ENCODE assay signal across 26 cellular contexts in genomic region chr5:8813180-8813579, GRCh38.
DNase-seq lines count a peak whose midpoint lies in the region; ATAC-seq and TF ChIP-seq lines count a peak whose summit lies in the region.
"Had no signal": no experiment of that assay in that cellular context is flagged by ENCODE, and none has a peak within 500 bp of the region (broad histone marks: within the 10 kb centered on the region; RNA-seq: fewer than 3 reads in every experiment).

No MANE protein-coding gene starts in this region.

- H3K27me3 ChIP-seq in upper lobe of right lung, result no peaks in the 10 kb centered on the region
- H3K27me3 ChIP-seq: SJSA1 had no signal

- in situ Hi-C loops in SK-MEL-5 (cut with HindIII; ENCODE audit: low pct_unique_long_range_greater_than_20kb, low sequenced_read_pairs), result no loop called here

- no peaks in the 10 kb centered on the region for H3K9me3 ChIP-seq in upper lobe of right lung
- H3K9me3 ChIP-seq: SJSA1 had no signal

- no peak for TF ChIP-seq CTCF in upper lobe of right lung (IDR thresholded peaks at IDR 0.05)
- no peak for TF ChIP-seq CTCF in activated CD8-positive, alpha-beta T cell treated with anti-CD3 and anti-CD28 coated beads for 36 hours (IDR thresholded peaks at IDR 0.05)

- no peaks in the 10 kb centered on the region for H3K4me1 Mint-ChIP-seq in activated CD8-positive, alpha-beta T cell treated with anti-CD3 and anti-CD28 coated beads for 36 hours (ENCODE audit: low read depth)
- H3K4me1 Mint-ChIP-seq: CD4-positive, alpha-beta memory T cell had no signal

- CTCF ChIA-PET in activated CD8-positive, alpha-beta T cell treated with anti-CD3 and anti-CD28 coated beads for 36 hours (lab: Charles Lee), result no interaction called here

- ATAC-seq in upper lobe of right lung, result no peak
- ATAC-seq in activated naive CD4-positive, alpha-beta T cell treated with anti-CD3 and anti-CD28 coated beads, Interleukin-2, amount 50 U/mL, for 72 hours, result no peak
- ATAC-seq in activated CD8-positive, alpha-beta T cell treated with anti-CD3 and anti-CD28 coated beads for 36 hours, result no peak

- no peak overlapping the region for H3K4me3 Mint-ChIP-seq in activated CD8-positive, alpha-beta T cell treated with anti-CD3 and anti-CD28 coated beads for 36 hours
- H3K4me3 Mint-ChIP-seq: CD4-positive, alpha-beta memory T cell had no signal

- POLR2A ChIA-PET in activated CD8-positive, alpha-beta T cell treated with anti-CD3 and anti-CD28 coated beads for 36 hours (lab: Charles Lee), result no interaction called here

- no peak overlapping the region for H3K27ac ChIP-seq in upper lobe of right lung
- H3K27ac ChIP-seq: HL-60, PC-9, SJSA1 had no signal

- peaks cover 0 to 8% of the 10 kb centered on the region in 2 donors for H3K36me3 Mint-ChIP-seq in activated naive CD4-positive, alpha-beta T cell treated with anti-CD3 and anti-CD28 coated beads, Interleukin-2, amount 50 U/mL, for 72 hours
- H3K36me3 Mint-ChIP-seq in activated CD8-positive, alpha-beta T cell treated with anti-CD3 and anti-CD28 coated beads for 36 hours (ENCODE audit: low read depth), result no peaks in the 10 kb centered on the region
- H3K36me3 Mint-ChIP-seq: CD4-positive, alpha-beta memory T cell had no signal

- no peaks in the 10 kb centered on the region for H3K4me1 ChIP-seq in upper lobe of right lung
- H3K4me1 ChIP-seq: SJSA1 had no signal

- peak; percentile 29 for DNase-seq in EL
- peak; percentile 20 for DNase-seq in Jurkat, Clone E6-1 (ENCODE audit: low read depth, low spot score)
- DNase-seq in SK-MEL-5 (ENCODE audit: low read depth, low spot score), result peak; percentile 43
- DNase-seq in iris pigment epithelial cell (ENCODE audit: low read depth), result peak; percentile 17
- DNase-seq in 8988T, result no peak
- DNase-seq in upper lobe of right lung, result no peak
- DNase-seq in activated naive CD4-positive, alpha-beta T cell treated with anti-CD3 and anti-CD28 coated beads, Interleukin-2, amount 50 U/mL, for 72 hours (ENCODE audit: low spot score in 2 of 2), result no peak
- DNase-seq in activated CD8-positive, alpha-beta T cell treated with anti-CD3 and anti-CD28 coated beads for 36 hours, result no peak
- DNase-seq: C1 segment of cervical spinal cord; CD4-positive, alpha-beta memory T cell; COR-L47; DMS53; Kasumi-1; MM.1S; NCI-H1417; NCI-H1694 treated with DMSO at 0.1 percent for 48 hours; NCI-H2081; NCI-H2171 treated with DMSO at 0.1 percent for 48 hours; NCI-H524; NCI-H774; PC-9; Right ventricle myocardium superior; RPMI8226; T-helper 1 cell had no signal

- peaks cover 29 to 38% of the 10 kb centered on the region in 2 donors for H3K9me3 Mint-ChIP-seq in activated naive CD4-positive, alpha-beta T cell treated with anti-CD3 and anti-CD28 coated beads, Interleukin-2, amount 50 U/mL, for 72 hours
- peaks cover 16% of the 10 kb centered on the region for H3K9me3 Mint-ChIP-seq in activated CD8-positive, alpha-beta T cell treated with anti-CD3 and anti-CD28 coated beads for 36 hours

- H3K27ac Mint-ChIP-seq in activated naive CD4-positive, alpha-beta T cell treated with anti-CD3 and anti-CD28 coated beads, Interleukin-2, amount 50 U/mL, for 72 hours, result no peak overlapping the region
- no peak overlapping the region for H3K27ac Mint-ChIP-seq in activated CD8-positive, alpha-beta T cell treated with anti-CD3 and anti-CD28 coated beads for 36 hours
- H3K27ac Mint-ChIP-seq: CD4-positive, alpha-beta memory T cell had no signal

- H3K27me3 Mint-ChIP-seq in activated CD8-positive, alpha-beta T cell treated with anti-CD3 and anti-CD28 coated beads for 36 hours, result no peaks in the 10 kb centered on the region
- H3K27me3 Mint-ChIP-seq: CD4-positive, alpha-beta memory T cell had no signal

- no peak overlapping the region for H3K4me3 ChIP-seq in Jurkat, Clone E6-1 (ENCODE audit: low read length)
- H3K4me3 ChIP-seq in upper lobe of right lung, result no peak overlapping the region
- H3K4me3 ChIP-seq: PC-9, SJSA1 had no signal

- H3K36me3 ChIP-seq in upper lobe of right lung, result no peaks in the 10 kb centered on the region
- H3K36me3 ChIP-seq: SJSA1 had no signal

- intact Hi-C loops in upper lobe of right lung (cut with DNase I), result no loop called here
- intact Hi-C loops in activated CD8-positive, alpha-beta T cell treated with anti-CD3 and anti-CD28 coated beads for 36 hours (cut with micrococcal nuclease), result no loop called here

Comparison
In these comparisons a context has a peak if more than half of its experiments do, and no peak if none do; other contexts are left out.
1. DNase-seq: peak in EL (single experiment), Jurkat, Clone E6-1 (single experiment), SK-MEL-5 (single experiment) and iris pigment epithelial cell (single experiment); none in 8988T (single experiment), upper lobe of right lung (single experiment), activated naive CD4-positive, alpha-beta T cell treated with anti-CD3 and anti-CD28 coated beads, Interleukin-2, amount 50 U/mL, for 72 hours (0 of 2) and activated CD8-positive, alpha-beta T cell treated with anti-CD3 and anti-CD28 coated beads for 36 hours (single experiment).